Comparison of ENCODE assay signal across 21 cellular contexts in genomic region chr7:134625571-134625970, GRCh38. TPM values are rescaled to one million over a fixed set of nuclear protein-coding genes. Genes with fewer than 3 reads are reported as not detected.
DNase-seq lines count a peak whose midpoint lies in the region; ATAC-seq and TF ChIP-seq lines count a peak whose summit lies in the region.
"Had no signal": no experiment of that assay in that cellular context is flagged by ENCODE, and none has a peak within 500 bp of the region (broad histone marks: within the 10 kb centered on the region; RNA-seq: fewer than 3 reads in every experiment).

No MANE protein-coding gene starts in this region.

- no peaks in the 10 kb centered on the region; the same call in 1 of the 2 replicates for H3K9me3 ChIP-seq in SK-N-SH
- H3K9me3 ChIP-seq: mucosa of descending colon, spleen had no signal

- peak overlapping the region in 1 of 2 experiments; percentile 85; a peak in 2 of 4 replicates for H3K27ac ChIP-seq in SK-N-SH (ENCODE audit: low read depth in 2 of 2, low read length in 1 of 2)
- H3K27ac ChIP-seq: spleen had no signal

- H3K27me3 ChIP-seq in SK-N-SH (ENCODE audit: insufficient read depth): no peaks in the 10 kb centered on the region

- H2AFZ ChIP-seq in SK-N-SH (ENCODE audit: low read depth): no peak overlapping the region

- no peak for TF ChIP-seq RAD21 in SK-N-SH (IDR thresholded peaks at IDR 0.05; ENCODE audit: low read length)

- H3K4me1 ChIP-seq in SK-N-SH (ENCODE audit: control insufficient read depth in 1 of 2, insufficient read depth in 2 of 2, low read depth in 1 of 2, low read length in 1 of 2): peaks cover 0 to 4% of the 10 kb centered on the region in 2 experiments; a peak in 1 of 4 replicates
- H3K4me1 ChIP-seq: spleen had no signal

- CTCF ChIA-PET in SK-N-SH (lab: Yijun Ruan, JAX): interaction anchor here (1.1 to 2.5 kb wide), 5 partner anchors 19 to 193 kb away, joined by 3 to 13 read pairs (median 3); no protein-coding TSS in a partner anchor

- POLR2A ChIA-PET in SK-N-SH (lab: Yijun Ruan, JAX): no interaction called here

- H3K9ac ChIP-seq in SK-N-SH: no peak overlapping the region

- TF ChIP-seq CTCF in SK-N-SH (IDR thresholded peaks at IDR 0.05) (no peak), fibroblast of mammary gland (conservative IDR thresholded peaks at IDR 0.05; ENCODE audit: control insufficient read depth, insufficient read depth, low read depth, low read length) (no peak)

- 15% methylated on average over 3 of the region's 3 CpGs for WGBS in SK-N-SH (ENCODE audit: low lambda C conversion rate)

- DNase-seq in SK-N-SH (no peak), amniotic epithelial cell (ENCODE audit: low read depth) (peak; percentile 79), fibroblast of mammary gland (ENCODE audit: low read depth) (peak; percentile 88), stromal cell of bone marrow (ENCODE audit: low read depth) (peak; percentile 73)
- DNase-seq: 8988T; activated CD4-positive, alpha-beta T cell treated with anti-CD3 and anti-CD28 coated beads, Interleukin-2, amount 10 ng/mL, durations not matched to agents 7 days and 5 days; activated CD8-positive, alpha-beta memory T cell treated with anti-CD3 and anti-CD28 coated beads, Interleukin-2, amount 50 U/mL, for 48 hours; activated gamma-delta T cell; DMS 273 treated with DMSO at 0.1 percent for 48 hours; left colon; mucosa of descending colon; NCI-H1417; NCI-H69; SHP77; spleen; substantia nigra; T-helper 1 cell had no signal

- no peaks in the 10 kb centered on the region for H3K9me2 ChIP-seq in SK-N-SH

- TF ChIP-seq EP300 in SK-N-SH (IDR thresholded peaks at IDR 0.05; ENCODE audit: borderline replicate concordance in 1 of 2, low read depth in 1 of 2, low read length in 1 of 2): no peak

- H4K20me1 ChIP-seq in SK-N-SH (ENCODE audit: insufficient read depth): no peaks in the 10 kb centered on the region

- H3K4me3 ChIP-seq in SK-N-SH (ENCODE audit: low read depth in 2 of 2, low read length in 1 of 2): no peak overlapping the region
- no peak overlapping the region for H3K4me3 ChIP-seq in fibroblast of mammary gland (ENCODE audit: control insufficient read depth, low read depth, low read length)
- H3K4me3 ChIP-seq: mucosa of descending colon, spleen had no signal

- H3K79me2 ChIP-seq in SK-N-SH (ENCODE audit: insufficient read depth): no peaks in the 10 kb centered on the region

- ATAC-seq in SK-N-SH treated with all-trans-retinoic acid at 6 μM for 48 hours (no peak), HG03432 (IDR thresholded peaks at IDR 0.05; ENCODE audit: unreplicated experiment) (no peak), GM21367 (IDR thresholded peaks at IDR 0.05; ENCODE audit: unreplicated experiment) (no peak), HG03135 (IDR thresholded peaks at IDR 0.05; ENCODE audit: unreplicated experiment) (no peak)
- ATAC-seq: left colon, mucosa of descending colon had no signal

- no peaks in the 10 kb centered on the region for H3K36me3 ChIP-seq in SK-N-SH (replicated peaks in 1 of 2; ENCODE audit: control insufficient read depth in 1 of 2, insufficient read depth in 2 of 2, low read length in 1 of 2)
- H3K36me3 ChIP-seq: spleen had no signal

- peaks cover 4% of the 10 kb centered on the region for H3F3A ChIP-seq in SK-N-SH (replicated peaks; ENCODE audit: insufficient read depth)

- peak overlapping the region; percentile 5; the same call in 1 of the 2 replicates for H3K4me2 ChIP-seq in SK-N-SH

TF ChIP-seq in SK-N-SH, 30 proteins besides CTCF, POLR2A, EP300 and RAD21:
- TF ChIP-seq MXI1 (IDR thresholded peaks at IDR 0.05; ENCODE audit: low read depth, low read length) (no peak), TCF12 (IDR thresholded peaks at IDR 0.05) (peak; percentile 19; the same call in 1 of the 2 replicates), POLR2AphosphoS5 (IDR thresholded peaks at IDR 0.05; ENCODE audit: low read depth, low read length) (no peak)
- TF ChIP-seq, protein P1, sequence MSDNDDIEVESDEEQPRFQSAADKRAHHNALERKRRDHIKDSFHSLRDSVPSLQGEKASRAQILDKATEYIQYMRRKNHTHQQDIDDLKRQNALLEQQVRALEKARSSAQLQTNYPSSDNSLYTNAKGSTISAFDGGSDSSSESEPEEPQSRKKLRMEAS (IDR thresholded peaks at IDR 0.05; ENCODE audit: low read depth): no peak
TF ChIP-seq in SK-N-SH: peak in this region for 1.

TF ChIP-seq in SK-N-SH treated with all-trans-retinoic acid at 6 μM for 48 hours, 23 proteins besides CTCF, POLR2A, EP300 and RAD21:
- TF ChIP-seq TOX (CRISPR knock-in tag; IDR thresholded peaks at IDR 0.05; ENCODE audit: borderline replicate concordance): no peak
- no peak for TF ChIP-seq PPARA (CRISPR knock-in tag; IDR thresholded peaks at IDR 0.05; ENCODE audit: borderline replicate concordance)
- no peak for TF ChIP-seq TCF4 (CRISPR knock-in tag; IDR thresholded peaks at IDR 0.05; ENCODE audit: borderline replicate concordance)

RNA-seq across cellular contexts. Expression of gene BPGM, which starts 21.1 kb away (rescaled TPM):
- 12.4 and 17.4 TPM in 2 replicates for polyA plus RNA-seq in SK-N-SH (2012; rRNA removed)
- polyA plus RNA-seq in SK-N-SH (2012; cell fraction: cytosol; rRNA removed): 20.2 and 28.4 TPM in 2 replicates
- 4.7 and 7.0 TPM in 2 replicates for polyA plus RNA-seq in SK-N-SH (2012; cell fraction: nucleus; rRNA removed)
